ENCODE assay signal across 8 cellular contexts in genomic region chr17:78329263-78330059, GRCh38. TPM values are rescaled to one million over a fixed set of nuclear protein-coding genes. Genes with fewer than 3 reads are reported as not detected.
DNase-seq lines count a peak whose midpoint lies in the region; ATAC-seq, FAIRE-seq and TF ChIP-seq lines count a peak whose summit lies in the region.

No MANE protein-coding gene starts in this region.

- H3K36me3 ChIP-seq in Caco-2 (ENCODE audit: control insufficient read depth, insufficient read depth, low read length) (no peaks in the 10 kb centered on the region), small intestine (ENCODE audit: control insufficient read depth in 2 of 2, insufficient read depth in 2 of 2, low read length in 2 of 2) (no peaks in the 10 kb centered on the region)

- no peaks in the 10 kb centered on the region for H3K4me1 ChIP-seq in Caco-2
- H3K4me1 ChIP-seq in small intestine (ENCODE audit: control insufficient read depth in 2 of 2, insufficient read depth in 1 of 2, low read depth in 1 of 2, low read length in 1 of 2) = peaks cover 0 to 2% of the 10 kb centered on the region in 2 donors

- no peak for FAIRE-seq in small intestine (lab: Jason Lieb, UNC)

- POLR2A ChIA-PET in Caco-2 (lab: Charles Lee) = no interaction called here

- CTCF ChIA-PET in Caco-2 (lab: Charles Lee) = no interaction called here

- no peaks in the 10 kb centered on the region for H3K27me3 ChIP-seq in Caco-2 (replicated peaks; ENCODE audit: control insufficient read depth, insufficient read depth, low read length)
- no peaks in the 10 kb centered on the region for H3K27me3 ChIP-seq in small intestine (ENCODE audit: control insufficient read depth in 2 of 2, insufficient read depth in 2 of 2, low read length in 2 of 2)

- BruUV-seq in Caco-2 (replicated peaks; lab: Mats Ljungman, UMichigan) = no TSS peak

- H3K4me3 ChIP-seq in Caco-2 (ENCODE audit: low read depth, low read length) (no peak overlapping the region), small intestine (ENCODE audit: low read depth in 1 of 2, low read length in 2 of 2) (no peak overlapping the region)

- H3K9me3 ChIP-seq in Caco-2 = no peaks in the 10 kb centered on the region
- no peaks in the 10 kb centered on the region for H3K9me3 ChIP-seq in small intestine (ENCODE audit: control insufficient read depth, low read depth)

- no peak for TF ChIP-seq CTCF in Caco-2 (IDR thresholded peaks at IDR 0.05; ENCODE audit: insufficient read depth in 1 of 2, low read depth in 1 of 2, low read length in 1 of 2, severe bottlenecking in 1 of 2, unreplicated experiment in 1 of 2)

- H3K27ac ChIP-seq in small intestine (ENCODE audit: low read depth in 1 of 2, low read length in 1 of 2) = peak overlapping the region in 1 of 2 donors; percentile 19

- intact Hi-C loops in Caco-2 (cut with micrococcal nuclease; ENCODE audit: unreplicated experiment) = no loop called here

- DNase-seq in Caco-2 = no peak
- DNase-seq in M059J (ENCODE audit: low read depth) = peak; percentile 97
- peak; percentile 88 for DNase-seq in astrocyte of the hippocampus (ENCODE audit: low read depth, low spot score)
- peak; percentile 88 for DNase-seq in natural killer cell treated with Interleukin-12 subunit alpha and Interleukin-12 subunit beta and Interleukin-15 and Interleukin-18, amount 100 ng/mL, for 72 hours (ENCODE audit: low spot score)
- DNase-seq in NCI-H187 treated with DMSO at 0.1 percent for 48 hours (lab: John Stamatoyannopoulos, UW) = no peak
- DNase-seq in small intestine = no peak
- no peak for DNase-seq in COR-L47 (lab: John Stamatoyannopoulos, UW)

- no peaks in the 10 kb centered on the region for H3K36me3 Mint-ChIP-seq in Caco-2 (ENCODE audit: insufficient read depth, unreplicated experiment)
- H3K36me3 Mint-ChIP-seq in natural killer cell treated with Interleukin-12 subunit alpha and Interleukin-12 subunit beta and Interleukin-15 and Interleukin-18, amount 100 ng/mL, for 72 hours = no peaks in the 10 kb centered on the region

- no peaks in the 10 kb centered on the region for H3K27me3 Mint-ChIP-seq in Caco-2 (ENCODE audit: insufficient read depth, unreplicated experiment)
- H3K27me3 Mint-ChIP-seq in natural killer cell treated with Interleukin-12 subunit alpha and Interleukin-12 subunit beta and Interleukin-15 and Interleukin-18, amount 100 ng/mL, for 72 hours = peaks cover 0 to 3% of the 10 kb centered on the region in 2 donors

- 74 to 83% (median 75%) methylated on average over 14 to 16 of the region's 16 CpGs for WGBS in small intestine, 3 donors

- H3K27ac Mint-ChIP-seq in Caco-2 (ENCODE audit: unreplicated experiment) = peak overlapping the region; percentile 39
- H3K27ac Mint-ChIP-seq in natural killer cell treated with Interleukin-12 subunit alpha and Interleukin-12 subunit beta and Interleukin-15 and Interleukin-18, amount 100 ng/mL, for 72 hours = peak overlapping the region; percentile 66 to 94

- peak; percentile 93 for ATAC-seq in natural killer cell treated with Interleukin-12 subunit alpha and Interleukin-12 subunit beta and Interleukin-15 and Interleukin-18, amount 100 ng/mL, for 72 hours
- ATAC-seq in GM19467 (IDR thresholded peaks at IDR 0.05; ENCODE audit: unreplicated experiment) = no peak

- peaks cover 7% of the 10 kb centered on the region for H3K4me1 Mint-ChIP-seq in Caco-2 (ENCODE audit: low read depth, unreplicated experiment)
- H3K4me1 Mint-ChIP-seq in natural killer cell treated with Interleukin-12 subunit alpha and Interleukin-12 subunit beta and Interleukin-15 and Interleukin-18, amount 100 ng/mL, for 72 hours (ENCODE audit: low read depth in 2 of 2) = peaks cover 28 to 31% of the 10 kb centered on the region in 2 donors

- no peak overlapping the region for H3K4me3 Mint-ChIP-seq in Caco-2 (ENCODE audit: unreplicated experiment)
- H3K4me3 Mint-ChIP-seq in natural killer cell treated with Interleukin-12 subunit alpha and Interleukin-12 subunit beta and Interleukin-15 and Interleukin-18, amount 100 ng/mL, for 72 hours = peak overlapping the region; percentile 66

- no peaks in the 10 kb centered on the region for H3K9me3 Mint-ChIP-seq in Caco-2 (ENCODE audit: unreplicated experiment)
- H3K9me3 Mint-ChIP-seq in natural killer cell treated with Interleukin-12 subunit alpha and Interleukin-12 subunit beta and Interleukin-15 and Interleukin-18, amount 100 ng/mL, for 72 hours = no peaks in the 10 kb centered on the region

RNA-seq across cellular contexts. Expression of gene SOCS3, which starts 30.4 kb away (rescaled TPM):
- total RNA-seq in Caco-2 (2022) = 11.3 and 12.8 TPM in 2 replicates
- total RNA-seq in M059J (2014; rRNA removed; shearing (Covaris generic)) = 26.6 and 39.3 TPM in 2 replicates
- 100 to 1,000 TPM; 110 to 156 TPM for total RNA-seq in natural killer cell treated with Interleukin-12 subunit alpha and Interleukin-12 subunit beta and Interleukin-15 and Interleukin-18, amount 100 ng/mL, for 72 hours
- 10 to 100 TPM in 1 of 3 donors, 1 to 10 TPM in 2; 3.4 to 67.3 (median 6.5) TPM for polyA plus RNA-seq in small intestine

RNA-seq across cellular contexts. Expression of gene PGS1, which starts 49.0 kb away (rescaled TPM):
- 54.1 and 55.2 TPM in 2 replicates for total RNA-seq in Caco-2 (2022)
- total RNA-seq in M059J (2014; rRNA removed; shearing (Covaris generic)) = 26.2 and 32.3 TPM in 2 replicates
- 100 to 1,000 TPM in 1 of 2 donors, 10 to 100 TPM in 1; 83.0 to 139 TPM for total RNA-seq in natural killer cell treated with Interleukin-12 subunit alpha and Interleukin-12 subunit beta and Interleukin-15 and Interleukin-18, amount 100 ng/mL, for 72 hours
- polyA plus RNA-seq in small intestine = 10 to 100 TPM; 14.9 to 24.9 (median 16.1) TPM

Comparison
In these comparisons a context has a peak if more than half of its experiments do, and no peak if none do; other contexts are left out.
1. DNase-seq: peak in M059J (single experiment), astrocyte of the hippocampus (single experiment) and natural killer cell treated with Interleukin-12 subunit alpha and Interleukin-12 subunit beta and Interleukin-15 and Interleukin-18, amount 100 ng/mL, for 72 hours (single experiment); none in Caco-2 (0 of 2), NCI-H187 treated with DMSO at 0.1 percent for 48 hours (single experiment), small intestine (single experiment) and COR-L47 (single experiment).